1 cellular context compared by ENCODE assay signal in genomic region chr6:133242761-133243590, GRCh38.
TF ChIP-seq lines count a peak whose summit lies in the region.

No MANE protein-coding gene starts in this region.

TF ChIP-seq in HepG2, 621 proteins besides CTCF, POLR2A, EP300 and RAD21 (continued from another document):
- no peak for TF ChIP-seq PRDM4 (CRISPR knock-in tag; IDR thresholded peaks at IDR 0.05; ENCODE audit: borderline replicate concordance)
- TF ChIP-seq GFI1 (CRISPR knock-in tag; IDR thresholded peaks at IDR 0.05; ENCODE audit: borderline replicate concordance) = no peak
- no peak for TF ChIP-seq ZFP62 (CRISPR knock-in tag; IDR thresholded peaks at IDR 0.05)
- TF ChIP-seq SAP130 (CRISPR knock-in tag; IDR thresholded peaks at IDR 0.05; ENCODE audit: low read depth) = no peak
- no peak for TF ChIP-seq AFF4 (CRISPR knock-in tag; IDR thresholded peaks at IDR 0.05)
- no peak for TF ChIP-seq SMC3 (IDR thresholded peaks at IDR 0.05; ENCODE audit: low read length)
- no peak for TF ChIP-seq HBP1 (CRISPR knock-in tag; IDR thresholded peaks at IDR 0.05; ENCODE audit: low read depth)
- TF ChIP-seq SP4 (CRISPR knock-in tag; IDR thresholded peaks at IDR 0.05) = no peak
- TF ChIP-seq THAP9 (CRISPR knock-in tag; IDR thresholded peaks at IDR 0.05; ENCODE audit: borderline replicate concordance) = no peak
- no peak for TF ChIP-seq ZNF788 (CRISPR knock-in tag; IDR thresholded peaks at IDR 0.05; ENCODE audit: borderline replicate concordance)
